14 cellular contexts compared by ENCODE assay signal in the genomic region with DNA sequence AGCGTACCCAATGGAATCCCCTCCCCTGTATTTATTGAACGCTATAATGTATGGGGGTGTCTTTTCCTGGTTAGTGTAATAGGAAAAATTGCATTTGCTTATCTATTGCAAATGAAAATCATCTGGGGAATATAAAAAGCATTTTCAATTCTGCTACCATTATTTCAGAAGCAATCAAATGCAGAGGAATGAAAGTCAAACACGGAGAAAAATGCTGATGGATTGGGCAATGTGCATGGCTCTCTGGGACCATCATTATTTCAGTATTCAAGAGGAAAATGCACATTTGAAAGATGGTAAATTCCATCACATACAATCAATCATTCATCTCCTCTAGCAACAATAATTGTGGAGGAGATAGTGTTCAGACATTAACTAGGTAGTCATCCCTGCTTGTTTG.
"Had no signal": no experiment of that assay in that cellular context is flagged by ENCODE, and none has a peak within 500 bp of the region (broad histone marks: within the 10 kb centered on the region; RNA-seq: fewer than 3 reads in every experiment).

No MANE protein-coding gene starts in this region.

- ATAC-seq: activated naive CD8-positive, alpha-beta T cell treated with anti-CD3 and anti-CD28 coated beads, Interleukin-2, amount 50 U/mL, for 24 hours; left ventricle myocardium superior; psoas muscle had no signal

- H3K4me3 ChIP-seq: cardiac muscle cell, hepatocyte, psoas muscle, sigmoid colon had no signal

- H3K9me3 ChIP-seq: psoas muscle, sigmoid colon had no signal

- H3K36me3 ChIP-seq: cardiac muscle cell, sigmoid colon had no signal

- DNase-seq: activated B cell treated with CpG ODN at 0.5 μM for 24 hours; activated CD4-positive, alpha-beta T cell treated with anti-CD3 and anti-CD28 coated beads, Interleukin-2, amount 10 ng/mL, durations not matched to agents 24 days and 14 days; activated naive CD4-positive, alpha-beta T cell treated with Interleukin-2 at 50 U/mL for 16 hours; activated naive CD8-positive, alpha-beta T cell treated with anti-CD3 and anti-CD28 coated beads, Interleukin-2, amount 50 U/mL, for 24 hours; left ventricle myocardium superior; naive B cell; psoas muscle; sigmoid colon; stimulated activated CD4-positive, alpha-beta T cell treated with anti-CD3 and anti-CD28 coated beads, Interleukin-2, amount 100 ng/mL, for 24 hours had no signal

- H3K27me3 Mint-ChIP-seq: activated B cell treated with CpG ODN at 0.5 μM for 24 hours; activated CD4-positive, alpha-beta T cell treated with anti-CD3 and anti-CD28 coated beads, Interleukin-2, amount 10 ng/mL, durations not matched to agents 24 days and 14 days; activated naive CD8-positive, alpha-beta T cell treated with anti-CD3 and anti-CD28 coated beads, Interleukin-2, amount 50 U/mL, for 24 hours; type B pancreatic cell had no signal

- H3K9me3 Mint-ChIP-seq: activated B cell treated with CpG ODN at 0.5 μM for 24 hours; activated naive CD8-positive, alpha-beta T cell treated with anti-CD3 and anti-CD28 coated beads, Interleukin-2, amount 50 U/mL, for 24 hours; naive B cell; type B pancreatic cell had no signal

- H3K4me3 Mint-ChIP-seq: activated T-helper 1 cell treated with anti-CD3 and anti-CD28 coated beads, Interleukin-12 subunit alpha, Interleukin-12 subunit beta, Interleukin-2, Interleukin-4 antibody, amounts not matched to agents 30 ng/mL and 10 ng/mL and 1 ng/mL, durations not matched to agents 14 hours and 24 hours and 36 hours; type B pancreatic cell had no signal

- H3K27me3 ChIP-seq: cardiac muscle cell, hepatocyte, sigmoid colon had no signal

- H3K36me3 Mint-ChIP-seq: naive B cell, type B pancreatic cell had no signal

- H3K27ac ChIP-seq: cardiac muscle cell, epithelial cell of prostate, hepatocyte, psoas muscle, sigmoid colon had no signal

- H3K4me1 ChIP-seq: psoas muscle, sigmoid colon had no signal

- H3K27ac Mint-ChIP-seq: activated B cell treated with CpG ODN at 0.5 μM for 24 hours; activated CD4-positive, alpha-beta T cell treated with anti-CD3 and anti-CD28 coated beads, Interleukin-2, amount 10 ng/mL, durations not matched to agents 24 days and 14 days; activated T-helper 1 cell treated with anti-CD3 and anti-CD28 coated beads, Interleukin-12 subunit alpha, Interleukin-12 subunit beta, Interleukin-2, Interleukin-4 antibody, amounts not matched to agents 30 ng/mL and 10 ng/mL and 1 ng/mL, durations not matched to agents 14 hours and 24 hours and 36 hours; type B pancreatic cell had no signal
